ENCODE assay signal across 8 cellular contexts in genomic region chr1:201016211-201016651, GRCh38. TPM values are rescaled to one million over a fixed set of nuclear protein-coding genes. Genes with fewer than 3 reads are reported as not detected.
DNase-seq lines count a peak whose midpoint lies in the region; ATAC-seq and TF ChIP-seq lines count a peak whose summit lies in the region.

No MANE protein-coding gene starts in this region.

- POLR2A ChIA-PET in CD4-positive, alpha-beta T cell (lab: Charles Lee): interaction anchor here (1.1 kb wide), 1 partner anchor 20 kb away, joined by 3 read pairs; no protein-coding TSS in a partner anchor

- H3K36me3 Mint-ChIP-seq in CD4-positive, alpha-beta T cell (ENCODE audit: low read depth): peaks cover 15% of the 10 kb centered on the region
- H3K36me3 Mint-ChIP-seq in activated T-helper 2 cell treated with anti-CD3 and anti-CD28 coated beads, Interferon-gamma antibody, Interleukin-2, Interleukin-4, amounts not matched to agents 10 μg/mL and 5 μg/mL and 100 μg/mL, durations not matched to agents 14 hours and 24 hours and 36 hours (ENCODE audit: low read depth): peaks cover 13% of the 10 kb centered on the region

- H3K4me3 ChIP-seq in mesodermal cell (ENCODE audit: extremely low read depth, insufficient read depth, low read length, poor library complexity, severe bottlenecking): no peak overlapping the region
- no peak overlapping the region for H3K4me3 ChIP-seq in lower leg skin (ENCODE audit: low read depth, poor library complexity, severe bottlenecking)

- WGBS in mesodermal cell (ENCODE audit: insufficient coverage in 2 of 2), 2 experiments: 63 to 71% methylated on average over 6 to 9 of the region's 10 CpGs
- 6 to 8% methylated on average over 8 to 10 of the region's 10 CpGs for WGBS in lower leg skin, 2 donors

- ATAC-seq in CD4-positive, alpha-beta T cell (ENCODE audit: poor library complexity): no peak
- no peak for ATAC-seq in HG02870 (IDR thresholded peaks at IDR 0.05; ENCODE audit: unreplicated experiment)

- peaks cover 94% of the 10 kb centered on the region for H3K4me1 Mint-ChIP-seq in CD4-positive, alpha-beta T cell (ENCODE audit: low read depth)
- peaks cover 82% of the 10 kb centered on the region for H3K4me1 Mint-ChIP-seq in activated T-helper 2 cell treated with anti-CD3 and anti-CD28 coated beads, Interferon-gamma antibody, Interleukin-2, Interleukin-4, amounts not matched to agents 10 μg/mL and 5 μg/mL and 100 μg/mL, durations not matched to agents 14 hours and 24 hours and 36 hours (ENCODE audit: low read depth)

- no peaks in the 10 kb centered on the region for H3K27me3 Mint-ChIP-seq in CD4-positive, alpha-beta T cell
- no peaks in the 10 kb centered on the region for H3K27me3 Mint-ChIP-seq in activated T-helper 2 cell treated with anti-CD3 and anti-CD28 coated beads, Interferon-gamma antibody, Interleukin-2, Interleukin-4, amounts not matched to agents 10 μg/mL and 5 μg/mL and 100 μg/mL, durations not matched to agents 14 hours and 24 hours and 36 hours (ENCODE audit: low read depth)

- no peak for DNase-seq in CD4-positive, alpha-beta T cell
- DNase-seq in Kasumi-1 (lab: John Stamatoyannopoulos, UW): peak; percentile 34 to 42
- no peak for DNase-seq in activated T-helper 2 cell treated with anti-CD3 and anti-CD28 coated beads, Interferon-gamma antibody, Interleukin-2, Interleukin-4, amounts not matched to agents 10 μg/mL and 5 μg/mL and 100 μg/mL, durations not matched to agents 14 hours and 24 hours and 36 hours (ENCODE audit: low spot score)
- no peak for DNase-seq in lower leg skin (ENCODE audit: low spot score in 2 of 2)
- no peak for DNase-seq in SHP77 treated with DMSO at 0.1 percent for 48 hours (lab: John Stamatoyannopoulos, UW)
- no peak for DNase-seq in COLO829 (ENCODE audit: low spot score)

- peaks cover 65% of the 10 kb centered on the region for H3K4me1 ChIP-seq in mesodermal cell (ENCODE audit: control insufficient read depth, insufficient read depth, low read length, poor library complexity, severe bottlenecking)

- peak overlapping the region; percentile 90 for H3K27ac Mint-ChIP-seq in CD4-positive, alpha-beta T cell
- H3K27ac Mint-ChIP-seq in activated T-helper 2 cell treated with anti-CD3 and anti-CD28 coated beads, Interferon-gamma antibody, Interleukin-2, Interleukin-4, amounts not matched to agents 10 μg/mL and 5 μg/mL and 100 μg/mL, durations not matched to agents 14 hours and 24 hours and 36 hours: peak overlapping the region; percentile 77

- no peaks in the 10 kb centered on the region for H3K36me3 ChIP-seq in mesodermal cell (ENCODE audit: control insufficient read depth, insufficient read depth, low read length)

- TF ChIP-seq POLR2A in lower leg skin (IDR thresholded peaks at IDR 0.05): no peak

- intact Hi-C loops in CD4-positive, alpha-beta T cell (cut with DNase I, micrococcal nuclease): no loop called here
- intact Hi-C loops in activated T-helper 2 cell treated with anti-CD3 and anti-CD28 coated beads, Interferon-gamma antibody, Interleukin-2, Interleukin-4, amounts not matched to agents 10 μg/mL and 5 μg/mL and 100 μg/mL, durations not matched to agents 14 hours and 24 hours and 36 hours (cut with micrococcal nuclease): loop anchor here (5.0 kb wide), 2 partner anchors 344 to 1146 kb away; partner anchors contain the start of gene PTPN7
- intact Hi-C loops in lower leg skin (cut with DNase I; ENCODE audit: low total_unique reads): no loop called here

- CTCF ChIA-PET in CD4-positive, alpha-beta T cell (lab: Charles Lee): interaction anchor here (1.2 to 2.2 kb wide), 3 partner anchors 36 to 103 kb away, joined by 4 to 8 read pairs (median 5); no protein-coding TSS in a partner anchor

- H3K9me3 ChIP-seq in CD4-positive, alpha-beta T cell (ENCODE audit: control insufficient read depth, low read length): no peaks in the 10 kb centered on the region
- no peaks in the 10 kb centered on the region for H3K9me3 ChIP-seq in mesodermal cell (ENCODE audit: control insufficient read depth, low read length)

- H3K4me3 Mint-ChIP-seq in CD4-positive, alpha-beta T cell: peak overlapping the region; percentile 69
- H3K4me3 Mint-ChIP-seq in activated T-helper 2 cell treated with anti-CD3 and anti-CD28 coated beads, Interferon-gamma antibody, Interleukin-2, Interleukin-4, amounts not matched to agents 10 μg/mL and 5 μg/mL and 100 μg/mL, durations not matched to agents 14 hours and 24 hours and 36 hours (ENCODE audit: low read depth): peak overlapping the region; percentile 41

- TF ChIP-seq CTCF in CD4-positive, alpha-beta T cell (IDR thresholded peaks at IDR 0.05): no peak
- no peak for TF ChIP-seq CTCF in lower leg skin (IDR thresholded peaks at IDR 0.05)

- no peaks in the 10 kb centered on the region for H3K27me3 ChIP-seq in CD4-positive, alpha-beta T cell (ENCODE audit: control insufficient read depth, insufficient read depth, low read length)

- no peaks in the 10 kb centered on the region for H3K9me3 Mint-ChIP-seq in CD4-positive, alpha-beta T cell
- H3K9me3 Mint-ChIP-seq in activated T-helper 2 cell treated with anti-CD3 and anti-CD28 coated beads, Interferon-gamma antibody, Interleukin-2, Interleukin-4, amounts not matched to agents 10 μg/mL and 5 μg/mL and 100 μg/mL, durations not matched to agents 14 hours and 24 hours and 36 hours: no peaks in the 10 kb centered on the region

- H3K27ac ChIP-seq in CD4-positive, alpha-beta T cell (ENCODE audit: low read depth, low read length): no peak overlapping the region
- peak overlapping the region; percentile 73 for H3K27ac ChIP-seq in mesodermal cell (ENCODE audit: low read depth, low read length, severe bottlenecking)

RNA-seq across cellular contexts. Expression of gene KIF21B, which starts 7.3 kb away (rescaled TPM):
- total RNA-seq in CD4-positive, alpha-beta T cell: 10 to 100 TPM; 64.5 to 65.4 TPM
- total RNA-seq in activated T-helper 2 cell treated with anti-CD3 and anti-CD28 coated beads, Interferon-gamma antibody, Interleukin-2, Interleukin-4, amounts not matched to agents 10 μg/mL and 5 μg/mL and 100 μg/mL, durations not matched to agents 14 hours and 24 hours and 36 hours: 50.4 and 53.2 TPM in 2 replicates
- 12.8 TPM for polyA plus RNA-seq in mesodermal cell (2013, experiment 1 of 2)
- polyA plus RNA-seq in mesodermal cell (2013, experiment 2 of 2): 9.6 TPM
- total RNA-seq in lower leg skin: 1 to 10 TPM in 2 of 4 donors, under 1 TPM in 2; 0.38 to 1.6 (median 1.0) TPM

Comparison
In these comparisons a context has a peak if more than half of its experiments do, and no peak if none do; other contexts are left out.
1. DNase-seq: peak in Kasumi-1 (2 of 2); none in CD4-positive, alpha-beta T cell (0 of 10), activated T-helper 2 cell treated with anti-CD3 and anti-CD28 coated beads, Interferon-gamma antibody, Interleukin-2, Interleukin-4, amounts not matched to agents 10 μg/mL and 5 μg/mL and 100 μg/mL, durations not matched to agents 14 hours and 24 hours and 36 hours (single experiment), lower leg skin (0 of 2), SHP77 treated with DMSO at 0.1 percent for 48 hours (single experiment) and COLO829 (single experiment).
2. RNA of gene KIF21B, which starts 7.3 kb away (total RNA-seq): 64.5 to 65.4 TPM in CD4-positive, alpha-beta T cell and 50.4 to 53.2 TPM in activated T-helper 2 cell treated with anti-CD3 and anti-CD28 coated beads, Interferon-gamma antibody, Interleukin-2, Interleukin-4, amounts not matched to agents 10 μg/mL and 5 μg/mL and 100 μg/mL, durations not matched to agents 14 hours and 24 hours and 36 hours; 0.38 to 1.6 TPM in lower leg skin; every median in the first group is over 10 times any median in the second.